In the genomic region with DNA sequence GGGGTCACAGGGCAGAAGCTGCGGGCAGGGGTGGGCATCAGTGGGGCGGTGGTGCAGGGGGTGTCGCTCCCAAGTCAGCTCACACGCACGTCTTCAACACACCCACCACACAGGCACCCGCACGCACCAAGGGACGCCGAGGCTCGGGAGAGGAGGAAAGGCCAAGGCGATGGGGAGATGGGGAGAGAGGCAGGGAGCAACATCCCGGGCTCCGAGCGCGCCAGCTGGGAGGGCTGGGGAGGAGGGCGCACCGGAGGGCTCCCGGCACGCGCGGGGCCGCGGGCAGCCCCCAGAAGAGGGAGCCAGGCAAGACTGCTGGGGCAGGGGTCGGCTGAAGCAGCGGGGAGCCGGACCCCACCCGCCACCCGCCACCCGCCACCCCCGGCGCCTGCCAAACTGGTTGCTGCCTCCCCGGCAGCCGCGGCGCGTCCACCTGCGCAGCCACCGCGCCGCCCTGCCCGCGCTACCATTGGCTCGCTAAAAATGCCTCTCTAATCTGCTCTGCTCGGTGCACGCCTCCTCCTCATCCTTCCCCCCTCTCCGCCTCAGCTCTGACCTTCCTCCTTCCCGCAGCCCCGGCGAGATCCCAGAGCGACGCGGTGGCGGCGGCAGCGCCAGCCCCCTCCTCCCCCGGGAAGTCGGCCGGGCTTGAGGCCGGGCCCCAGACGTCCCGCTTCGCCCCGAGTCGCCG, we compare ENCODE assay signal across 1 cellular context.
TF ChIP-seq lines count a peak whose summit lies in the region.

A gene with protein sequence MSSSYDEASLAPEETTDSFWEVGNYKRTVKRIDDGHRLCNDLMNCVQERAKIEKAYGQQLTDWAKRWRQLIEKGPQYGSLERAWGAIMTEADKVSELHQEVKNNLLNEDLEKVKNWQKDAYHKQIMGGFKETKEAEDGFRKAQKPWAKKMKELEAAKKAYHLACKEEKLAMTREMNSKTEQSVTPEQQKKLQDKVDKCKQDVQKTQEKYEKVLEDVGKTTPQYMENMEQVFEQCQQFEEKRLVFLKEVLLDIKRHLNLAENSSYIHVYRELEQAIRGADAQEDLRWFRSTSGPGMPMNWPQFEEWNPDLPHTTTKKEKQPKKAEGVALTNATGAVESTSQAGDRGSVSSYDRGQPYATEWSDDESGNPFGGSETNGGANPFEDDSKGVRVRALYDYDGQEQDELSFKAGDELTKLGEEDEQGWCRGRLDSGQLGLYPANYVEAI (plus strand): TSS at position 526 of the 691 bp plus-strand sequence. CDS start 60,230 bp downstream, outside the sequence.

TF ChIP-seq in K562, 482 proteins besides CTCF, POLR2A, EP300 and RAD21 (continued from another document and continues in another):
- TF ChIP-seq, protein P1, sequence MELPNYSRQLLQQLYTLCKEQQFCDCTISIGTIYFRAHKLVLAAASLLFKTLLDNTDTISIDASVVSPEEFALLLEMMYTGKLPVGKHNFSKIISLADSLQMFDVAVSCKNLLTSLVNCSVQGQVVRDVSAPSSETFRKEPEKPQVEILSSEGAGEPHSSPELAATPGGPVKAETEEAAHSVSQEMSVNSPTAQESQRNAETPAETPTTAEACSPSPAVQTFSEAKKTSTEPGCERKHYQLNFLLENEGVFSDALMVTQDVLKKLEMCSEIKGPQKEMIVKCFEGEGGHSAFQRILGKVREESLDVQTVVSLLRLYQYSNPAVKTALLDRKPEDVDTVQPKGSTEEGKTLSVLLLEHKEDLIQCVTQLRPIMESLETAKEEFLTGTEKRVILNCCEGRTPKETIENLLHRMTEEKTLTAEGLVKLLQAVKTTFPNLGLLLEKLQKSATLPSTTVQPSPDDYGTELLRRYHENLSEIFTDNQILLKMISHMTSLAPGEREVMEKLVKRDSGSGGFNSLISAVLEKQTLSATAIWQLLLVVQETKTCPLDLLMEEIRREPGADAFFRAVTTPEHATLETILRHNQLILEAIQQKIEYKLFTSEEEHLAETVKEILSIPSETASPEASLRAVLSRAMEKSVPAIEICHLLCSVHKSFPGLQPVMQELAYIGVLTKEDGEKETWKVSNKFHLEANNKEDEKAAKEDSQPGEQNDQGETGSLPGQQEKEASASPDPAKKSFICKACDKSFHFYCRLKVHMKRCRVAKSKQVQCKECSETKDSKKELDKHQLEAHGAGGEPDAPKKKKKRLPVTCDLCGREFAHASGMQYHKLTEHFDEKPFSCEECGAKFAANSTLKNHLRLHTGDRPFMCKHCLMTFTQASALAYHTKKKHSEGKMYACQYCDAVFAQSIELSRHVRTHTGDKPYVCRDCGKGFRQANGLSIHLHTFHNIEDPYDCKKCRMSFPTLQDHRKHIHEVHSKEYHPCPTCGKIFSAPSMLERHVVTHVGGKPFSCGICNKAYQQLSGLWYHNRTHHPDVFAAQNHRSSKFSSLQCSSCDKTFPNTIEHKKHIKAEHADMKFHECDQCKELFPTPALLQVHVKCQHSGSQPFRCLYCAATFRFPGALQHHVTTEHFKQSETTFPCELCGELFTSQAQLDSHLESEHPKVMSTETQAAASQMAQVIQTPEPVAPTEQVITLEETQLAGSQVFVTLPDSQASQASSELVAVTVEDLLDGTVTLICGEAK (IDR thresholded peaks at IDR 0.05), result 0 out of 2 replicates have a peak, but pooled peaks have one; percentile 6
- TF ChIP-seq, protein P1 (CRISPR knock-in tag; IDR thresholded peaks at IDR 0.05), result no peak
- TF ChIP-seq, protein P2, sequence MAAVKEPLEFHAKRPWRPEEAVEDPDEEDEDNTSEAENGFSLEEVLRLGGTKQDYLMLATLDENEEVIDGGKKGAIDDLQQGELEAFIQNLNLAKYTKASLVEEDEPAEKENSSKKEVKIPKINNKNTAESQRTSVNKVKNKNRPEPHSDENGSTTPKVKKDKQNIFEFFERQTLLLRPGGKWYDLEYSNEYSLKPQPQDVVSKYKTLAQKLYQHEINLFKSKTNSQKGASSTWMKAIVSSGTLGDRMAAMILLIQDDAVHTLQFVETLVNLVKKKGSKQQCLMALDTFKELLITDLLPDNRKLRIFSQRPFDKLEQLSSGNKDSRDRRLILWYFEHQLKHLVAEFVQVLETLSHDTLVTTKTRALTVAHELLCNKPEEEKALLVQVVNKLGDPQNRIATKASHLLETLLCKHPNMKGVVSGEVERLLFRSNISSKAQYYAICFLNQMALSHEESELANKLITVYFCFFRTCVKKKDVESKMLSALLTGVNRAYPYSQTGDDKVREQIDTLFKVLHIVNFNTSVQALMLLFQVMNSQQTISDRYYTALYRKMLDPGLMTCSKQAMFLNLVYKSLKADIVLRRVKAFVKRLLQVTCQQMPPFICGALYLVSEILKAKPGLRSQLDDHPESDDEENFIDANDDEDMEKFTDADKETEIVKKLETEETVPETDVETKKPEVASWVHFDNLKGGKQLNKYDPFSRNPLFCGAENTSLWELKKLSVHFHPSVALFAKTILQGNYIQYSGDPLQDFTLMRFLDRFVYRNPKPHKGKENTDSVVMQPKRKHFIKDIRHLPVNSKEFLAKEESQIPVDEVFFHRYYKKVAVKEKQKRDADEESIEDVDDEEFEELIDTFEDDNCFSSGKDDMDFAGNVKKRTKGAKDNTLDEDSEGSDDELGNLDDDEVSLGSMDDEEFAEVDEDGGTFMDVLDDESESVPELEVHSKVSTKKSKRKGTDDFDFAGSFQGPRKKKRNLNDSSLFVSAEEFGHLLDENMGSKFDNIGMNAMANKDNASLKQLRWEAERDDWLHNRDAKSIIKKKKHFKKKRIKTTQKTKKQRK (IDR thresholded peaks at IDR 0.05; ENCODE audit: borderline replicate concordance, low read depth, low read length), result no peak
- no peak for TF ChIP-seq TCF7 (IDR thresholded peaks at IDR 0.05; ENCODE audit: borderline replicate concordance)
- TF ChIP-seq, protein P3, sequence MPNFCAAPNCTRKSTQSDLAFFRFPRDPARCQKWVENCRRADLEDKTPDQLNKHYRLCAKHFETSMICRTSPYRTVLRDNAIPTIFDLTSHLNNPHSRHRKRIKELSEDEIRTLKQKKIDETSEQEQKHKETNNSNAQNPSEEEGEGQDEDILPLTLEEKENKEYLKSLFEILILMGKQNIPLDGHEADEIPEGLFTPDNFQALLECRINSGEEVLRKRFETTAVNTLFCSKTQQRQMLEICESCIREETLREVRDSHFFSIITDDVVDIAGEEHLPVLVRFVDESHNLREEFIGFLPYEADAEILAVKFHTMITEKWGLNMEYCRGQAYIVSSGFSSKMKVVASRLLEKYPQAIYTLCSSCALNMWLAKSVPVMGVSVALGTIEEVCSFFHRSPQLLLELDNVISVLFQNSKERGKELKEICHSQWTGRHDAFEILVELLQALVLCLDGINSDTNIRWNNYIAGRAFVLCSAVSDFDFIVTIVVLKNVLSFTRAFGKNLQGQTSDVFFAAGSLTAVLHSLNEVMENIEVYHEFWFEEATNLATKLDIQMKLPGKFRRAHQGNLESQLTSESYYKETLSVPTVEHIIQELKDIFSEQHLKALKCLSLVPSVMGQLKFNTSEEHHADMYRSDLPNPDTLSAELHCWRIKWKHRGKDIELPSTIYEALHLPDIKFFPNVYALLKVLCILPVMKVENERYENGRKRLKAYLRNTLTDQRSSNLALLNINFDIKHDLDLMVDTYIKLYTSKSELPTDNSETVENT (CRISPR knock-in tag; IDR thresholded peaks at IDR 0.05), result no peak
- 0 out of 2 replicates have a peak, but pooled peaks have one; percentile 22 for TF ChIP-seq ATF7 (IDR thresholded peaks at IDR 0.05)
- TF ChIP-seq DNMT1 (IDR thresholded peaks at IDR 0.05), result no peak
- no peak for TF ChIP-seq ELF4 (CRISPR knock-in tag; IDR thresholded peaks at IDR 0.05)
- TF ChIP-seq BCOR (IDR thresholded peaks at IDR 0.05), result peak; percentile 73
- no peak for TF ChIP-seq NONO (IDR thresholded peaks at IDR 0.05; ENCODE audit: low read depth in 2 of 2, low read length in 1 of 2)
- TF ChIP-seq XRCC5 (IDR thresholded peaks at IDR 0.05; ENCODE audit: low read depth, low read length), result no peak
- TF ChIP-seq RBFOX2 (IDR thresholded peaks at IDR 0.05; ENCODE audit: low read depth, low read length), result peak; percentile 54
- TF ChIP-seq POLR2AphosphoS2 (IDR thresholded peaks at IDR 0.05; ENCODE audit: low read length), result no peak
- no peak for TF ChIP-seq BDP1 (IDR thresholded peaks at IDR 0.05; ENCODE audit: insufficient read depth, insufficient read length)
- TF ChIP-seq, protein P4, sequence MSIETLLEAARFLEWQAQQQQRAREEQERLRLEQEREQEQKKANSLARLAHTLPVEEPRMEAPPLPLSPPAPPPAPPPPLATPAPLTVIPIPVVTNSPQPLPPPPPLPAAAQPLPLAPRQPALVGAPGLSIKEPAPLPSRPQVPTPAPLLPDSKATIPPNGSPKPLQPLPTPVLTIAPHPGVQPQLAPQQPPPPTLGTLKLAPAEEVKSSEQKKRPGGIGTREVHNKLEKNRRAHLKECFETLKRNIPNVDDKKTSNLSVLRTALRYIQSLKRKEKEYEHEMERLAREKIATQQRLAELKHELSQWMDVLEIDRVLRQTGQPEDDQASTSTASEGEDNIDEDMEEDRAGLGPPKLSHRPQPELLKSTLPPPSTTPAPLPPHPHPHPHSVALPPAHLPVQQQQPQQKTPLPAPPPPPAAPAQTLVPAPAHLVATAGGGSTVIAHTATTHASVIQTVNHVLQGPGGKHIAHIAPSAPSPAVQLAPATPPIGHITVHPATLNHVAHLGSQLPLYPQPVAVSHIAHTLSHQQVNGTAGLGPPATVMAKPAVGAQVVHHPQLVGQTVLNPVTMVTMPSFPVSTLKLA (conservative IDR thresholded peaks at IDR 0.05), result 0 out of 4 replicates have a peak, but pooled peaks of 1 of the 2 experiments have one; percentile 17
- TF ChIP-seq, protein P5, sequence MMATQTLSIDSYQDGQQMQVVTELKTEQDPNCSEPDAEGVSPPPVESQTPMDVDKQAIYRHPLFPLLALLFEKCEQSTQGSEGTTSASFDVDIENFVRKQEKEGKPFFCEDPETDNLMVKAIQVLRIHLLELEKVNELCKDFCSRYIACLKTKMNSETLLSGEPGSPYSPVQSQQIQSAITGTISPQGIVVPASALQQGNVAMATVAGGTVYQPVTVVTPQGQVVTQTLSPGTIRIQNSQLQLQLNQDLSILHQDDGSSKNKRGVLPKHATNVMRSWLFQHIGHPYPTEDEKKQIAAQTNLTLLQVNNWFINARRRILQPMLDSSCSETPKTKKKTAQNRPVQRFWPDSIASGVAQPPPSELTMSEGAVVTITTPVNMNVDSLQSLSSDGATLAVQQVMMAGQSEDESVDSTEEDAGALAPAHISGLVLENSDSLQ (IDR thresholded peaks at IDR 0.05), result peak; percentile 35; the same call in 1 of the 2 replicates
- TF ChIP-seq, protein P6, sequence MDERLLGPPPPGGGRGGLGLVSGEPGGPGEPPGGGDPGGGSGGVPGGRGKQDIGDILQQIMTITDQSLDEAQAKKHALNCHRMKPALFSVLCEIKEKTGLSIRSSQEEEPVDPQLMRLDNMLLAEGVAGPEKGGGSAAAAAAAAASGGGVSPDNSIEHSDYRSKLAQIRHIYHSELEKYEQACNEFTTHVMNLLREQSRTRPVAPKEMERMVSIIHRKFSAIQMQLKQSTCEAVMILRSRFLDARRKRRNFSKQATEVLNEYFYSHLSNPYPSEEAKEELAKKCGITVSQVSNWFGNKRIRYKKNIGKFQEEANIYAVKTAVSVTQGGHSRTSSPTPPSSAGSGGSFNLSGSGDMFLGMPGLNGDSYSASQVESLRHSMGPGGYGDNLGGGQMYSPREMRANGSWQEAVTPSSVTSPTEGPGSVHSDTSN (CRISPR knock-in tag; IDR thresholded peaks at IDR 0.05; ENCODE audit: low read depth), result no peak
- TF ChIP-seq, protein P6 (tag; conservative IDR thresholded peaks at IDR 0.05; ENCODE audit: low read depth), result no peak
- no peak for TF ChIP-seq ZNF347 (CRISPR knock-in tag; IDR thresholded peaks at IDR 0.05; ENCODE audit: low read depth)
- TF ChIP-seq, protein P7, sequence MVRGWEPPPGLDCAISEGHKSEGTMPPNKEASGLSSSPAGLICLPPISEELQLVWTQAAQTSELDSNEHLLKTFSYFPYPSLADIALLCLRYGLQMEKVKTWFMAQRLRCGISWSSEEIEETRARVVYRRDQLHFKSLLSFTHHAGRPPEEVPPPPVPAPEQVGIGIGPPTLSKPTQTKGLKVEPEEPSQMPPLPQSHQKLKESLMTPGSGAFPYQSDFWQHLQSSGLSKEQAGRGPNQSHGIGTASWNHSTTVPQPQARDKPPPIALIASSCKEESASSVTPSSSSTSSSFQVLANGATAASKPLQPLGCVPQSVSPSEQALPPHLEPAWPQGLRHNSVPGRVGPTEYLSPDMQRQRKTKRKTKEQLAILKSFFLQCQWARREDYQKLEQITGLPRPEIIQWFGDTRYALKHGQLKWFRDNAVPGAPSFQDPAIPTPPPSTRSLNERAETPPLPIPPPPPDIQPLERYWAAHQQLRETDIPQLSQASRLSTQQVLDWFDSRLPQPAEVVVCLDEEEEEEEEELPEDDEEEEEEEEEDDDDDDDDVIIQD (CRISPR knock-in tag; IDR thresholded peaks at IDR 0.05), result no peak
- no peak for TF ChIP-seq RFX1 (IDR thresholded peaks at IDR 0.05)
- peak; percentile 69; the same call in 1 of the 2 replicates for TF ChIP-seq PHF8 (IDR thresholded peaks at IDR 0.05; ENCODE audit: borderline replicate concordance, low read length)
- TF ChIP-seq CCNT2 (IDR thresholded peaks at IDR 0.05; ENCODE audit: borderline replicate concordance, extremely low read depth, insufficient read length, low read depth, low read length), result no peak
